ENCODE assay signal across 8 cellular contexts in the genomic region with DNA sequence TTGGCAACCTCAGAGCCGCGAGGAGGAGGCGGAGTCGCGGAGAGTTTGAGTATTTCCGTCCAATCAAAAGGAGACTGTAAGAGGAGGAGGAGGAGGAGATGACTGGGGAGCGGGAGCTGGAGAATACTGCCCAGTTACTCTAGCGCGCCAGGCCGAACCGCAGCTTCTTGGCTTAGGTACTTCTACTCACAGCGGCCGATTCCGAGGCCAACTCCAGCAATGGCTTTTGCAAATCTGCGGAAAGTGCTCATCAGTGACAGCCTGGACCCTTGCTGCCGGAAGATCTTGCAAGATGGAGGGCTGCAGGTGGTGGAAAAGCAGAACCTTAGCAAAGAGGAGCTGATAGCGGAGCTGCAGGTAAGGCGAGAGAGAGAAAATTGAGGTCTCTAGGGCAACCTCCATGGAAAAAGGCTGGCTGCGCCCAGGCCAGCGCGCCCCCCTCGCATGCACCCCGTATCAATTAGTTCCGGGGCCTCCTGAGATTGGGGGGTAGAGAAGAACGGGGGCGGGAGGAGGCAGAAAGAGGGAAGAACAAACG. TPM values are rescaled to one million over a fixed set of nuclear protein-coding genes. Genes with fewer than 3 reads are reported as not detected.
A peak's percentile ranks its signal among the peaks of the same experiment; 100 is the strongest.
DNase-seq lines count a peak whose midpoint lies in the region; ATAC-seq and TF ChIP-seq lines count a peak whose summit lies in the region.

A gene (plus strand): TSS at position 131 of the 538 bp plus-strand sequence. CDS start 89 bp downstream, at position 220.

- TF ChIP-seq CTCF in chondrocyte (IDR thresholded peaks at IDR 0.05), result no peak

- H3K27ac Mint-ChIP-seq in chondrocyte (ENCODE audit: unreplicated experiment), result peak within 1 kb of the TSS; percentile 99

- peak; percentile 81 for DNase-seq in GF-D8 (lab: John Stamatoyannopoulos, UW)
- DNase-seq in NCI-H1436 treated with DMSO at 0.1 percent for 48 hours (lab: John Stamatoyannopoulos, UW), result peak; percentile 91
- peak; percentile 63 for DNase-seq in T1000 (lab: John Stamatoyannopoulos, UW)
- no peak for DNase-seq in chondrocyte (ENCODE audit: low spot score)
- DNase-seq in kidney tubule cell (ENCODE audit: low spot score), result peak; percentile 84
- peak; percentile 49 to 56 for DNase-seq in stimulated activated CD4-positive, alpha-beta T cell treated with anti-CD3 and anti-CD28 coated beads, Interleukin-15, amount 100 ng/mL, for 48 hours (ENCODE audit: low read depth in 2 of 2)
- DNase-seq in effector CD4-positive, alpha-beta T cell, result no peak

- H3K4me3 Mint-ChIP-seq in chondrocyte (ENCODE audit: unreplicated experiment), result peak within 1 kb of the TSS; percentile 97

- H3K4me1 Mint-ChIP-seq in chondrocyte (ENCODE audit: low read depth), result peaks cover 38% of the 10 kb centered on the region

- H3K9me3 Mint-ChIP-seq in chondrocyte (ENCODE audit: low read depth), result peaks cover 2% of the 10 kb centered on the region

- H3K27me3 Mint-ChIP-seq in chondrocyte (ENCODE audit: low read depth), result no peaks in the 10 kb centered on the region

- peaks cover 2% of the 10 kb centered on the region for H3K36me3 Mint-ChIP-seq in chondrocyte (ENCODE audit: low read depth)

- peak; percentile 73 for ATAC-seq in HG02571 (IDR thresholded peaks at IDR 0.05; ENCODE audit: unreplicated experiment)

RNA-seq across cellular contexts. Expression of the gene that starts here (rescaled TPM):
- 65.8 to 300 TPM (median 274 TPM) in 3 replicates for total RNA-seq in chondrocyte

Comparison
In these comparisons a context has a peak if more than half of its experiments do, and no peak if none do; other contexts are left out.
1. DNase-seq: peak in GF-D8 (single experiment), NCI-H1436 treated with DMSO at 0.1 percent for 48 hours (single experiment), T1000 (single experiment), kidney tubule cell (single experiment) and stimulated activated CD4-positive, alpha-beta T cell treated with anti-CD3 and anti-CD28 coated beads, Interleukin-15, amount 100 ng/mL, for 48 hours (2 of 2); none in chondrocyte (single experiment) and effector CD4-positive, alpha-beta T cell (single experiment).